ENCODE assay signal across 21 cellular contexts in genomic region chr14:100299238-100299560, GRCh38. TPM values are rescaled to one million over a fixed set of nuclear protein-coding genes. Genes with fewer than 3 reads are reported as not detected.
DNase-seq lines count a peak whose midpoint lies in the region; ATAC-seq, FAIRE-seq and TF ChIP-seq lines count a peak whose summit lies in the region.
"Had no signal": no experiment of that assay in that cellular context is flagged by ENCODE, and none has a peak within 500 bp of the region (broad histone marks: within the 10 kb centered on the region; RNA-seq: fewer than 3 reads in every experiment).

No MANE protein-coding gene starts in this region.

- H3K9me3 ChIP-seq in DOHH2 (ENCODE audit: control insufficient read depth, insufficient read depth, low read length): no peaks in the 10 kb centered on the region
- no peaks in the 10 kb centered on the region for H3K9me3 ChIP-seq in kidney (ENCODE audit: control insufficient read depth in 1 of 2, low read length in 2 of 2)

- H3K9ac ChIP-seq in kidney (ENCODE audit: low read length in 2 of 2): no peak overlapping the region

- peak overlapping the region; percentile 4 for H3K27ac Mint-ChIP-seq in stimulated activated effector memory CD8-positive, alpha-beta T cell treated with anti-CD3 and anti-CD28 coated beads, Interleukin-12 subunit alpha, Interleukin-12 subunit beta, amount 100 ng/mL, for 72 hours

- no peaks in the 10 kb centered on the region for H3K9me2 ChIP-seq in DOHH2 (replicated peaks; ENCODE audit: control insufficient read depth, low read length)

- H3K27me3 ChIP-seq in DOHH2 (ENCODE audit: control insufficient read depth, low read length): no peaks in the 10 kb centered on the region

- ATAC-seq in Right ventricle myocardium superior (ENCODE audit: poor library complexity): no peak
- no peak for ATAC-seq in Right ventricle myocardium inferior
- no peak for ATAC-seq in stimulated activated effector memory CD8-positive, alpha-beta T cell treated with anti-CD3 and anti-CD28 coated beads, Interleukin-12 subunit alpha, Interleukin-12 subunit beta, amount 100 ng/mL, for 72 hours

- FAIRE-seq in kidney (lab: Jason Lieb, UNC): no peak
- FAIRE-seq: A204.1, GM12891, GM19239 had no signal

- TF ChIP-seq CTCF in DOHH2 (IDR thresholded peaks at IDR 0.05; ENCODE audit: low read depth, low read length, poor library complexity, severe bottlenecking) (no peak), kidney (IDR thresholded peaks at IDR 0.05; ENCODE audit: borderline replicate concordance, extremely low read depth, insufficient read depth) (no peak)

- H3K36me3 Mint-ChIP-seq in stimulated activated effector memory CD8-positive, alpha-beta T cell treated with anti-CD3 and anti-CD28 coated beads, Interleukin-12 subunit alpha, Interleukin-12 subunit beta, amount 100 ng/mL, for 72 hours: peaks cover 24% of the 10 kb centered on the region

- peaks cover 48% of the 10 kb centered on the region for H3K4me1 Mint-ChIP-seq in stimulated activated effector memory CD8-positive, alpha-beta T cell treated with anti-CD3 and anti-CD28 coated beads, Interleukin-12 subunit alpha, Interleukin-12 subunit beta, amount 100 ng/mL, for 72 hours

- H4K20me1 ChIP-seq in DOHH2 (ENCODE audit: control insufficient read depth, insufficient read depth, low read depth, low read length): no peaks in the 10 kb centered on the region

- H3K4me3 Mint-ChIP-seq in stimulated activated effector memory CD8-positive, alpha-beta T cell treated with anti-CD3 and anti-CD28 coated beads, Interleukin-12 subunit alpha, Interleukin-12 subunit beta, amount 100 ng/mL, for 72 hours: no peak overlapping the region
- H3K4me3 Mint-ChIP-seq: CD8-positive, alpha-beta memory T cell had no signal

- intact Hi-C loops in Right ventricle myocardium superior (cut with DNase I) (no loop called here), Right ventricle myocardium inferior (cut with DNase I) (no loop called here), kidney (cut with DNase I) (no loop called here), head of caudate nucleus (cut with DNase I) (no loop called here)

- peaks cover 48% of the 10 kb centered on the region for H3K4me1 ChIP-seq in DOHH2 (ENCODE audit: control insufficient read depth, low read length)
- H3K4me1 ChIP-seq in kidney (ENCODE audit: control insufficient read depth in 1 of 2, insufficient read depth in 1 of 2, low read depth in 1 of 2, low read length in 2 of 2): peaks cover 13 to 26% of the 10 kb centered on the region in 2 donors

- H3K27ac ChIP-seq in DOHH2 (ENCODE audit: low read depth, low read length) (no peak overlapping the region), kidney (ENCODE audit: low read depth in 2 of 2, low read length in 2 of 2) (no peak overlapping the region)

- no peaks in the 10 kb centered on the region for H3K9me3 Mint-ChIP-seq in stimulated activated effector memory CD8-positive, alpha-beta T cell treated with anti-CD3 and anti-CD28 coated beads, Interleukin-12 subunit alpha, Interleukin-12 subunit beta, amount 100 ng/mL, for 72 hours
- H3K9me3 Mint-ChIP-seq: CD8-positive, alpha-beta memory T cell had no signal

- no peaks in the 10 kb centered on the region for H3K79me2 ChIP-seq in DOHH2 (ENCODE audit: control insufficient read depth, low read length)

- no peak overlapping the region for H3K4me3 ChIP-seq in DOHH2 (ENCODE audit: low read length)
- H3K4me3 ChIP-seq in kidney (ENCODE audit: low read length in 2 of 2): no peak overlapping the region

- peak overlapping the region; percentile 8; the same call in 1 of the 2 replicates for H3K4me2 ChIP-seq in DOHH2 (ENCODE audit: low read length)

- H3F3A ChIP-seq in DOHH2 (ENCODE audit: control insufficient read depth, insufficient read depth): peaks cover 4% of the 10 kb centered on the region

- DNase-seq in Right ventricle myocardium superior: peak; percentile 30
- no peak for DNase-seq in Right ventricle myocardium inferior (ENCODE audit: missing footprints)
- peak; percentile 26 for DNase-seq in kidney
- DNase-seq in stimulated activated effector memory CD8-positive, alpha-beta T cell treated with anti-CD3 and anti-CD28 coated beads, Interleukin-12 subunit alpha, Interleukin-12 subunit beta, amount 100 ng/mL, for 72 hours (ENCODE audit: low spot score in 2 of 2): no peak
- no peak for DNase-seq in head of caudate nucleus
- no peak for DNase-seq in activated CD8-positive, alpha-beta memory T cell treated with anti-CD3 and anti-CD28 coated beads for 24 hours
- no peak for DNase-seq in retina
- DNase-seq: C1 segment of cervical spinal cord, DMS53, GOT3, NCI-H1092 treated with DMSO at 0.1 percent for 48 hours, NCI-H146, NCI-H2081 treated with DMSO at 0.1 percent for 48 hours, NCI-H510A, NCI-H748 treated with DMSO at 0.1 percent for 48 hours had no signal

- no peaks in the 10 kb centered on the region for H3K36me3 ChIP-seq in DOHH2 (ENCODE audit: control insufficient read depth, low read length)
- H3K36me3 ChIP-seq in kidney (ENCODE audit: control insufficient read depth in 1 of 2, insufficient read depth in 2 of 2, low read length in 2 of 2): no peaks in the 10 kb centered on the region

RNA-seq across cellular contexts. Expression of gene SLC25A29, which starts 7.0 kb away (rescaled TPM):
- total RNA-seq in Right ventricle myocardium superior (17.6 TPM), Right ventricle myocardium inferior (18.6 TPM), kidney (152 TPM)
- polyA plus RNA-seq in kidney (ENCODE audit: insufficient read depth, low read depth, low replicate concordance): 88.5 TPM

RNA-seq across cellular contexts. Expression of gene SLC25A47, which starts 23.9 kb away (rescaled TPM):
- not detected for total RNA-seq in Right ventricle myocardium superior
- total RNA-seq in Right ventricle myocardium inferior: not detected
- not detected for total RNA-seq in kidney
- polyA plus RNA-seq in kidney (ENCODE audit: insufficient read depth, low read depth, low replicate concordance): 1.0 TPM
- total RNA-seq: CD8-positive, alpha-beta memory T cell; RPMI7951 had no signal
- polyA plus RNA-seq: CD8-positive, alpha-beta memory T cell had no signal

Comparison
In these comparisons a context has a peak if more than half of its experiments do, and no peak if none do; other contexts are left out.
1. DNase-seq: peak in Right ventricle myocardium superior (single experiment) and kidney (single experiment); none in Right ventricle myocardium inferior (single experiment), stimulated activated effector memory CD8-positive, alpha-beta T cell treated with anti-CD3 and anti-CD28 coated beads, Interleukin-12 subunit alpha, Interleukin-12 subunit beta, amount 100 ng/mL, for 72 hours (0 of 2), head of caudate nucleus (0 of 42), activated CD8-positive, alpha-beta memory T cell treated with anti-CD3 and anti-CD28 coated beads for 24 hours (single experiment) and retina (single experiment).